In the genomic region with DNA sequence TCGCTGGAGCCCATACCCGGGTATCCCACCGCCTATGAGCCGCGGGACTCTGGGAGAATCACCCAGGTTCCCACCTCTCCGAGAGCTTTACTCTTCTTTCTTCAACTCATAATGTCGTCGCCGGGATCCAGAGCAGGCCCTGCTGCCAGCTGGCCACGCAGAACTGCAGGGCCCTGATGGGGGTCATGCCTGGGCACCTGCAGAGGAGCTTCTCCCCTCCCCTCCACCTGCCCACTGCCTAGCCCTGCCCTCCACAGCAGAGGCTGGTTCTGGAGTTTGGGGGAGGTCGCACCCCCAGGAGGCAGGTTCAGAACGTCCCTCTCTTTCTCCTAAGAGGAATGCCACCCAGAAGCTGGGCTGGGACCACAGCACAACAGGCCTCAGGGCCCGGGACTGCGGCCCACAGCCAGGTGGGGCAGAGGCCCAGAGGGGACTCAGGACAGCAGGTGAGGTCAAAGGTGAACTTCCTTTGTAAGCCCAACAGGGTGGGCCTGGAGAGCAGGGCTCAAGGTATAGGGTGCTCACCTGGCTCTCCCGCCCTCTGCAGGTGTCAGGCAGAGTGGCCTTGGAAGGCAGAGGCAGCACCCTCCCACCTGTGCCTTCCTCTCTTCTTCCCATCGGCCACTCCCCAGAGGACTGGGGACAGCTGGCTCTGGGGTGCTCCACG, we compare ENCODE assay signal across 11 cellular contexts. TPM values are rescaled to one million over a fixed set of nuclear protein-coding genes. Genes with fewer than 3 reads are reported as not detected.
DNase-seq lines count a peak whose midpoint lies in the region; ATAC-seq, FAIRE-seq and TF ChIP-seq lines count a peak whose summit lies in the region.
"Had no signal": no experiment of that assay in that cellular context is flagged by ENCODE, and none has a peak within 500 bp of the region (broad histone marks: within the 10 kb centered on the region; RNA-seq: fewer than 3 reads in every experiment).

No MANE protein-coding gene starts in this region.

- H3K27ac ChIP-seq in OCI-LY3 (ENCODE audit: low read length) (no peak overlapping the region), endodermal cell (ENCODE audit: low read depth, low read length) (no peak overlapping the region), small intestine (ENCODE audit: low read depth in 1 of 2, low read length in 1 of 2) (peak overlapping the region; percentile 98 to 99)

- no peaks in the 10 kb centered on the region for H4K20me1 ChIP-seq in OCI-LY3 (ENCODE audit: insufficient read depth, low read length)

- no peak for FAIRE-seq in small intestine (lab: Jason Lieb, UNC)

- no peaks in the 10 kb centered on the region for H3K27me3 ChIP-seq in OCI-LY3 (ENCODE audit: low read depth, low read length)
- H3K27me3 ChIP-seq in endodermal cell (ENCODE audit: control insufficient read depth, insufficient read depth, low read length, poor library complexity, severe bottlenecking), result no peaks in the 10 kb centered on the region
- H3K27me3 ChIP-seq in small intestine (ENCODE audit: control insufficient read depth in 2 of 2, insufficient read depth in 2 of 2, low read length in 2 of 2), result no peaks in the 10 kb centered on the region
- H3K27me3 ChIP-seq: MG63 had no signal

- TF ChIP-seq CTCF in OCI-LY3 (IDR thresholded peaks at IDR 0.05; ENCODE audit: low read depth, low read length), result no peak
- TF ChIP-seq CTCF in endodermal cell (conservative IDR thresholded peaks at IDR 0.05), result peak; percentile 58

- WGBS in endodermal cell (ENCODE audit: insufficient coverage in 1 of 2, insufficient read length in 1 of 2), 2 experiments, result 93 to 94% methylated on average over 13 to 17 of the region's 17 CpGs
- WGBS in small intestine, 3 donors, result 40 to 70% (median 48%) methylated on average over 16 to 17 of the region's 17 CpGs

- DNase-seq in T-helper 2 cell treated with Interferon-gamma antibody and Interleukin-4, amounts not matched to agents 5 μg/mL and 100 μg/mL, for 36 hours (ENCODE audit: low spot score), result no peak
- DNase-seq in T-helper 2 cell, result no peak
- DNase-seq in endodermal cell, result no peak
- DNase-seq in small intestine, result peak; percentile 82
- no peak for DNase-seq in NCI-H2081 (lab: John Stamatoyannopoulos, UW)
- no peak for DNase-seq in stimulated activated CD4-positive, alpha-beta T cell treated with anti-CD3 and anti-CD28 coated beads, Interleukin-1b, Interleukin-23, amount 100 ng/mL, for 48 hours
- DNase-seq: activated effector memory CD4-positive, alpha-beta T cell treated with Interleukin-2 at 50 U/mL for 16 hours; MG63; SHP77 treated with DMSO at 0.1 percent for 48 hours had no signal

- H3K36me3 ChIP-seq in OCI-LY3 (replicated peaks; ENCODE audit: low read depth, low read length), result no peaks in the 10 kb centered on the region
- H3K36me3 ChIP-seq in endodermal cell (ENCODE audit: control insufficient read depth, insufficient read depth, low read length), result no peaks in the 10 kb centered on the region
- peaks cover 0 to 1% of the 10 kb centered on the region in 2 donors for H3K36me3 ChIP-seq in small intestine (ENCODE audit: control insufficient read depth in 2 of 2, insufficient read depth in 2 of 2, low read length in 2 of 2)
- H3K36me3 ChIP-seq: MG63 had no signal

- H3K4me1 ChIP-seq in OCI-LY3 (ENCODE audit: low read length) (peaks cover 46% of the 10 kb centered on the region), endodermal cell (ENCODE audit: control insufficient read depth, insufficient read depth, low read length) (peaks cover 6% of the 10 kb centered on the region), small intestine (ENCODE audit: control insufficient read depth in 2 of 2, insufficient read depth in 1 of 2, low read depth in 1 of 2, low read length in 1 of 2) (peaks cover 9% of the 10 kb centered on the region in 2 donors)

- H3K27ac Mint-ChIP-seq in T-helper 2 cell treated with Interferon-gamma antibody and Interleukin-4, amounts not matched to agents 5 μg/mL and 100 μg/mL, for 36 hours, result peak overlapping the region; percentile 55
- no peak overlapping the region for H3K27ac Mint-ChIP-seq in endodermal cell

- peaks cover 35% of the 10 kb centered on the region for H3K4me1 Mint-ChIP-seq in T-helper 2 cell treated with Interferon-gamma antibody and Interleukin-4, amounts not matched to agents 5 μg/mL and 100 μg/mL, for 36 hours (ENCODE audit: low read depth)
- peaks cover 23% of the 10 kb centered on the region for H3K4me1 Mint-ChIP-seq in endodermal cell

- H3K9ac ChIP-seq in OCI-LY3 (ENCODE audit: low read length) (no peak overlapping the region), endodermal cell (ENCODE audit: extremely low read depth, low read length, poor library complexity, severe bottlenecking) (no peak overlapping the region)

- no peak for ATAC-seq in GM19023 (IDR thresholded peaks at IDR 0.05; ENCODE audit: unreplicated experiment)

- no peaks in the 10 kb centered on the region for H3K27me3 Mint-ChIP-seq in T-helper 2 cell treated with Interferon-gamma antibody and Interleukin-4, amounts not matched to agents 5 μg/mL and 100 μg/mL, for 36 hours (ENCODE audit: low read depth)
- H3K27me3 Mint-ChIP-seq in endodermal cell (ENCODE audit: insufficient read depth), result no peaks in the 10 kb centered on the region

- H3K4me2 ChIP-seq in OCI-LY3 (ENCODE audit: low read length), result peak overlapping the region; percentile 96

- H3K4me3 ChIP-seq in OCI-LY3 (ENCODE audit: low read length) (no peak overlapping the region), endodermal cell (ENCODE audit: low read length) (no peak overlapping the region), small intestine (ENCODE audit: low read depth in 1 of 2, low read length in 2 of 2) (peak overlapping the region in 1 of 2 donors; percentile 3)
- H3K4me3 ChIP-seq: MG63 had no signal

- peak overlapping the region; percentile 53 for H3K4me3 Mint-ChIP-seq in T-helper 2 cell treated with Interferon-gamma antibody and Interleukin-4, amounts not matched to agents 5 μg/mL and 100 μg/mL, for 36 hours
- no peak overlapping the region for H3K4me3 Mint-ChIP-seq in endodermal cell

- H2AFZ ChIP-seq in OCI-LY3 (ENCODE audit: low read depth, low read length), result no peak overlapping the region

- no peaks in the 10 kb centered on the region for H3K9me3 ChIP-seq in OCI-LY3 (ENCODE audit: insufficient read depth, low read length)
- H3K9me3 ChIP-seq in endodermal cell (ENCODE audit: control insufficient read depth, low read length), result no peaks in the 10 kb centered on the region
- H3K9me3 ChIP-seq in small intestine (ENCODE audit: control insufficient read depth, low read depth), result no peaks in the 10 kb centered on the region
- H3K9me3 ChIP-seq: MG63 had no signal

- peaks cover 3% of the 10 kb centered on the region for H3K36me3 Mint-ChIP-seq in T-helper 2 cell treated with Interferon-gamma antibody and Interleukin-4, amounts not matched to agents 5 μg/mL and 100 μg/mL, for 36 hours (ENCODE audit: low read depth)
- no peaks in the 10 kb centered on the region for H3K36me3 Mint-ChIP-seq in endodermal cell (ENCODE audit: low read depth)

- no peaks in the 10 kb centered on the region; the same call in 1 of the 2 replicates for H3K79me2 ChIP-seq in OCI-LY3 (ENCODE audit: low read length)

- H3K9me3 Mint-ChIP-seq in T-helper 2 cell treated with Interferon-gamma antibody and Interleukin-4, amounts not matched to agents 5 μg/mL and 100 μg/mL, for 36 hours, result no peaks in the 10 kb centered on the region
- H3K9me3 Mint-ChIP-seq in endodermal cell, result no peaks in the 10 kb centered on the region

RNA-seq across cellular contexts. Expression of gene SLC25A45, which starts 1.9 kb away (rescaled TPM):
- 1 to 10 TPM; 3.0 to 6.3 TPM for total RNA-seq in endodermal cell
- polyA plus RNA-seq in endodermal cell (2013, experiment 1 of 2), result 0.71 TPM
- 0.50 TPM for polyA plus RNA-seq in endodermal cell (2013, experiment 2 of 2)
- 10 to 100 TPM; 13.9 to 26.2 (median 18.1) TPM for polyA plus RNA-seq in small intestine

RNA-seq across cellular contexts. Expression of gene FRMD8, which starts 5.8 kb away (rescaled TPM):
- total RNA-seq in endodermal cell, result 10 to 100 TPM; 27.4 to 29.6 TPM
- 10.8 TPM for polyA plus RNA-seq in endodermal cell (2013, experiment 1 of 2)
- 11.9 TPM for polyA plus RNA-seq in endodermal cell (2013, experiment 2 of 2)
- 10 to 100 TPM; 24.4 to 31.1 (median 27.7) TPM for polyA plus RNA-seq in small intestine

RNA-seq across cellular contexts. Expression of gene TIGD3, which starts 26.0 kb away (rescaled TPM):
- 1 to 10 TPM in 1 of 2 donors, under 1 TPM in 1; 0.99 to 1.0 TPM for total RNA-seq in endodermal cell
- polyA plus RNA-seq in endodermal cell (2013, experiment 1 of 2), result 2.1 TPM
- 1.7 TPM for polyA plus RNA-seq in endodermal cell (2013, experiment 2 of 2)
- polyA plus RNA-seq in small intestine, result 1 to 10 TPM; 2.1 to 9.4 (median 5.1) TPM

RNA-seq across cellular contexts. Expression of gene NEAT1, which starts 42.0 kb away (rescaled TPM):
- total RNA-seq in endodermal cell, result 10 to 100 TPM; 61.3 to 85.2 TPM
- 21.0 TPM for polyA plus RNA-seq in endodermal cell (2013, experiment 1 of 2)
- polyA plus RNA-seq in endodermal cell (2013, experiment 2 of 2), result 14.2 TPM
- polyA plus RNA-seq in small intestine, result 1,000 to 10,000 TPM in 1 of 3 donors, 100 to 1,000 TPM in 2; 256 to 3,420 (median 665) TPM

RNA-seq across cellular contexts. Expression of gene DPF2, which starts 46.9 kb away (rescaled TPM):
- total RNA-seq in endodermal cell, result 10 to 100 TPM; 75.8 to 80.9 TPM
- 87.4 TPM for polyA plus RNA-seq in endodermal cell (2013, experiment 1 of 2)
- 76.9 TPM for polyA plus RNA-seq in endodermal cell (2013, experiment 2 of 2)
- 10 to 100 TPM; 12.5 to 22.6 (median 17.6) TPM for polyA plus RNA-seq in small intestine

Comparison
In these comparisons a context has a peak if more than half of its experiments do, and no peak if none do; other contexts are left out.
1. H3K27ac ChIP-seq: peak in small intestine (2 of 2); none in OCI-LY3 (single experiment) and endodermal cell (single experiment).